In the genomic region with DNA sequence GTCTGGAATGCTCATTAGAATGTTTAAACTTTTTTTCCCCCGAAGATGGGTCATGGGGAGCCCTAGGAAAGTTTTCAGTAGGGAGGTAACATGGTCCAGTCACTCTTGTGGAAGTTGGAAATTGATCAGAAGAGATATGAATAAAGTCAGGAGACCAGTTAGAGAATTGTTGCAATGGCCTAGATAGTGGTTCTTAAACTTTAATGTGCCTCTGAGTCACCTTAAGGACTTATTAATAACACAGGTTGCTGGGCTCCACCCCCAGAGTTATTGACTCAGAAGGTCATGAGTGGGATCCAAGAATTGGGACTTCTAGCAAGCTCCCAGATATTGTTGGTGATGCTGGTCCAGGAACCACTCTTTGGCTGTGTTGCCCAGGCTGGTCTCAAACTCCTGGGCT, we compare ENCODE assay signal across 26 cellular contexts. TPM values are rescaled to one million over a fixed set of nuclear protein-coding genes. Genes with fewer than 3 reads are reported as not detected.
DNase-seq lines count a peak whose midpoint lies in the region; ATAC-seq and TF ChIP-seq lines count a peak whose summit lies in the region.
"Had no signal": no experiment of that assay in that cellular context is flagged by ENCODE, and none has a peak within 500 bp of the region (broad histone marks: within the 10 kb centered on the region; RNA-seq: fewer than 3 reads in every experiment).

No MANE protein-coding gene starts in this region.

- H2AFZ ChIP-seq in HCT116 (ENCODE audit: low read depth, low read length, poor library complexity, severe bottlenecking), result no peak overlapping the region
- H2AFZ ChIP-seq: neural progenitor cell had no signal

- H3K27me3 Mint-ChIP-seq in Caco-2 (ENCODE audit: insufficient read depth, unreplicated experiment), result no peaks in the 10 kb centered on the region
- H3K27me3 Mint-ChIP-seq: CD4-positive, alpha-beta T cell; central memory CD8-positive, alpha-beta T cell had no signal

- peaks cover 10% of the 10 kb centered on the region for H3K36me3 Mint-ChIP-seq in Caco-2 (ENCODE audit: insufficient read depth, unreplicated experiment)
- H3K36me3 Mint-ChIP-seq: type B pancreatic cell had no signal

- H3K36me3 ChIP-seq in Caco-2 (ENCODE audit: control insufficient read depth, insufficient read depth, low read length) (no peaks in the 10 kb centered on the region), HCT116 (ENCODE audit: control insufficient read depth in 1 of 2, insufficient read depth in 2 of 2, low read length in 2 of 2) (peaks cover 0 to under 1% of the 10 kb centered on the region in 2 experiments; a peak in 1 of 4 replicates), colonic mucosa (no peaks in the 10 kb centered on the region)
- H3K36me3 ChIP-seq: neural progenitor cell had no signal

- H3K4me1 ChIP-seq in Caco-2 (peaks cover 13% of the 10 kb centered on the region), HCT116 (ENCODE audit: control insufficient read depth in 1 of 2, insufficient read depth in 2 of 2, low read length in 2 of 2) (peaks cover 14 to 35% of the 10 kb centered on the region in 2 experiments; a peak in 3 of 4 replicates), colonic mucosa (peaks cover 4% of the 10 kb centered on the region)

- H3K27me3 ChIP-seq in Caco-2 (replicated peaks; ENCODE audit: control insufficient read depth, insufficient read depth, low read length) (no peaks in the 10 kb centered on the region), HCT116 (ENCODE audit: insufficient read depth, low read length) (no peaks in the 10 kb centered on the region), colonic mucosa (peaks cover 28% of the 10 kb centered on the region)

- H3K27ac ChIP-seq in HCT116 (ENCODE audit: low read depth, low read length) (no peak overlapping the region), colonic mucosa (no peak overlapping the region)
- H3K27ac ChIP-seq: neural progenitor cell, psoas muscle had no signal

- H4K20me1 ChIP-seq in HCT116 (ENCODE audit: insufficient read depth), result no peaks in the 10 kb centered on the region

- ATAC-seq in HCT116, result no peak
- no peak for ATAC-seq in GM21825 (IDR thresholded peaks at IDR 0.05; ENCODE audit: unreplicated experiment)
- ATAC-seq: esophagus mucosa, left ventricle myocardium superior, psoas muscle had no signal

- peaks cover 8% of the 10 kb centered on the region for H3K4me1 Mint-ChIP-seq in Caco-2 (ENCODE audit: low read depth, unreplicated experiment)

- H3K9me3 ChIP-seq in Caco-2 (no peaks in the 10 kb centered on the region), HCT116 (ENCODE audit: control insufficient read depth in 1 of 2, insufficient read depth in 1 of 2, low read depth in 1 of 2, low read length in 2 of 2) (no peaks in the 10 kb centered on the region), colonic mucosa (no peaks in the 10 kb centered on the region)
- H3K9me3 ChIP-seq: psoas muscle had no signal

- no peaks in the 10 kb centered on the region for H3K9me3 Mint-ChIP-seq in Caco-2 (ENCODE audit: unreplicated experiment)
- H3K9me3 Mint-ChIP-seq: CD4-positive, alpha-beta T cell; central memory CD8-positive, alpha-beta T cell; neural progenitor cell; stimulated activated naive CD8-positive, alpha-beta T cell treated with anti-CD3 and anti-CD28 coated beads, Interleukin-15, Interleukin-2, amounts not matched to agents 100 ng/mL and 50 ng/mL, for 24 hours; type B pancreatic cell had no signal

- H3K79me2 ChIP-seq in HCT116 (ENCODE audit: insufficient read depth, low read length), result no peaks in the 10 kb centered on the region

- no peaks in the 10 kb centered on the region for H3K9me2 ChIP-seq in HCT116 (ENCODE audit: insufficient read depth)

- DNase-seq in Caco-2 (no peak), HCT116 (ENCODE audit: low read depth, low spot score) (no peak), amniotic epithelial cell (ENCODE audit: low read depth) (peak; percentile 59), islet precursor cell (peak; percentile 46), activated gamma-delta T cell (lab: John Stamatoyannopoulos, UW) (no peak), DMS153 (lab: John Stamatoyannopoulos, UW) (no peak), colonic mucosa (no peak)
- DNase-seq: activated CD4-positive, alpha-beta T cell treated with anti-CD3 and anti-CD28 coated beads for 48 hours; CD4-positive, alpha-beta T cell; DMS53; H7; Karpas-422; left ventricle myocardium superior; NCI-H1105; NCI-H2081 treated with DMSO at 0.1 percent for 48 hours; NCI-H510A treated with DMSO at 0.1 percent for 48 hours; psoas muscle; stimulated activated CD4-positive, alpha-beta T cell treated with anti-CD3 and anti-CD28 coated beads, Interleukin-4, amount 100 ng/mL, for 1 hour; SW 1271 had no signal

- no peak overlapping the region for H3K4me3 Mint-ChIP-seq in Caco-2 (ENCODE audit: unreplicated experiment)
- H3K4me3 Mint-ChIP-seq: CD4-positive, alpha-beta T cell; central memory CD8-positive, alpha-beta T cell; neural progenitor cell; stimulated activated naive CD8-positive, alpha-beta T cell treated with anti-CD3 and anti-CD28 coated beads, Interleukin-15, Interleukin-2, amounts not matched to agents 100 ng/mL and 50 ng/mL, for 24 hours; type B pancreatic cell had no signal

- CTCF ChIA-PET in Caco-2 (lab: Charles Lee) (no interaction called here), HCT116 (lab: Charles Lee) (interaction anchor here (1.9 kb wide), 2 partner anchors 146 to 157 kb away, joined by 7 to 12 read pairs; no protein-coding TSS in a partner anchor)

- TF ChIP-seq POLR2A in HCT116 (IDR thresholded peaks at IDR 0.05; ENCODE audit: borderline replicate concordance, extremely low read depth, insufficient read depth, insufficient read length), result no peak

- RAD21 ChIA-PET in HCT116 (lab: Charles Lee; ENCODE audit: low non-redundant PET in 1 of 2, low total read pairs in 2 of 2, uncharacterized antibody in 2 of 2, unreplicated experiment in 2 of 2), result no interaction called here

- no peak overlapping the region for H3K4me3 ChIP-seq in Caco-2 (ENCODE audit: low read depth, low read length)
- H3K4me3 ChIP-seq in HCT116 (replicated peaks in 1 of 2; ENCODE audit: low read depth in 1 of 2, low read length in 2 of 2), result no peak overlapping the region
- H3K4me3 ChIP-seq in colonic mucosa, result no peak overlapping the region
- H3K4me3 ChIP-seq: neural progenitor cell, psoas muscle, smooth muscle cell had no signal

- no peak for TF ChIP-seq RAD21 in HCT116 (IDR thresholded peaks at IDR 0.05; ENCODE audit: low read depth)

- intact Hi-C loops in Caco-2 (cut with micrococcal nuclease; ENCODE audit: unreplicated experiment) (loop anchor here (1.0 kb wide), 3 partner anchors 145 to 204 kb away; a partner anchor contains a TSS), HCT116 (cut with micrococcal nuclease) (loop anchor here (1.0 to 5.0 kb wide), 3 partner anchors 72 to 204 kb away; a partner anchor contains a TSS), colonic mucosa (cut with DNase I) (loop anchor here (2.0 to 5.0 kb wide), 2 partner anchors 147 to 202 kb away; no protein-coding TSS in a partner anchor)

- POLR2A ChIA-PET in Caco-2 (lab: Charles Lee), result no interaction called here
- POLR2A ChIA-PET in HCT116 (lab: Charles Lee), result no interaction called here

- peak overlapping the region; percentile 79 for H3K27ac Mint-ChIP-seq in Caco-2 (ENCODE audit: unreplicated experiment)
- H3K27ac Mint-ChIP-seq: CD4-positive, alpha-beta T cell; neural progenitor cell; stimulated activated naive CD8-positive, alpha-beta T cell treated with anti-CD3 and anti-CD28 coated beads, Interleukin-15, Interleukin-2, amounts not matched to agents 100 ng/mL and 50 ng/mL, for 24 hours; type B pancreatic cell had no signal

- peak overlapping the region; percentile 22 for H3K4me2 ChIP-seq in HCT116 (ENCODE audit: low read length)
- H3K4me2 ChIP-seq: neural progenitor cell, smooth muscle cell had no signal

- TF ChIP-seq CTCF in Caco-2 (IDR thresholded peaks at IDR 0.05; ENCODE audit: insufficient read depth in 1 of 2, low read depth in 1 of 2, low read length in 1 of 2, severe bottlenecking in 1 of 2, unreplicated experiment in 1 of 2) (no peak), HCT116 (IDR thresholded peaks at IDR 0.05 in 2 of 3, conservative IDR thresholded peaks at IDR 0.05 in 1 of 3; ENCODE audit: borderline replicate concordance in 1 of 3, insufficient read depth in 1 of 3, low read depth in 2 of 3, low read length in 2 of 3) (no peak), colonic mucosa (IDR thresholded peaks at IDR 0.05) (no peak)

- no peak overlapping the region for H3K9ac ChIP-seq in HCT116 (ENCODE audit: low read length)
- no peak overlapping the region for H3K9ac ChIP-seq in colonic mucosa (ENCODE audit: low read depth in 2 of 2, low read length in 2 of 2)
- H3K9ac ChIP-seq: neural progenitor cell had no signal

- BruUV-seq in Caco-2 (replicated peaks; lab: Mats Ljungman, UMichigan), result no TSS peak
- no TSS peak for BruUV-seq in HCT116 (replicated peaks; lab: Mats Ljungman, UMichigan)

TF ChIP-seq in HCT116, 20 proteins besides CTCF, POLR2A, EP300 and RAD21 (continues in another document):
- no peak for TF ChIP-seq TCF7L2 (IDR thresholded peaks at IDR 0.05; ENCODE audit: borderline replicate concordance, extremely low read depth, insufficient read depth, insufficient read length)
- TF ChIP-seq JUND (IDR thresholded peaks at IDR 0.05), result no peak
- TF ChIP-seq EZH2phosphoT487 (IDR thresholded peaks at IDR 0.05; ENCODE audit: borderline replicate concordance), result no peak
- TF ChIP-seq POLR2AphosphoS5 (IDR thresholded peaks at IDR 0.05; ENCODE audit: low read depth, low read length), result no peak
- TF ChIP-seq EZH2 (IDR thresholded peaks at IDR 0.05), result no peak
- TF ChIP-seq FOSL1 (IDR thresholded peaks at IDR 0.05; ENCODE audit: low read depth), result no peak
- TF ChIP-seq CEBPB (IDR thresholded peaks at IDR 0.05; ENCODE audit: low read depth), result no peak
- no peak for TF ChIP-seq CBX3 (IDR thresholded peaks at IDR 0.05; ENCODE audit: low read depth)
- TF ChIP-seq, protein P1, sequence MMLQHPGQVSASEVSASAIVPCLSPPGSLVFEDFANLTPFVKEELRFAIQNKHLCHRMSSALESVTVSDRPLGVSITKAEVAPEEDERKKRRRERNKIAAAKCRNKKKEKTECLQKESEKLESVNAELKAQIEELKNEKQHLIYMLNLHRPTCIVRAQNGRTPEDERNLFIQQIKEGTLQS (IDR thresholded peaks at IDR 0.05), result no peak
- no peak for TF ChIP-seq ZFX (IDR thresholded peaks at IDR 0.05)

RNA-seq across cellular contexts. Expression of a gene that starts 3.2 kb away (rescaled TPM):
- total RNA-seq in Caco-2 (2022) (3.4 and 3.5 TPM in 2 replicates), HCT116 (2021; ENCODE audit: unreplicated experiment) (6.1 TPM), colonic mucosa (1 to 10 TPM in 1 of 2 donors, under 1 TPM in 1; 0.67 to 1.1 TPM)
- 3.5 and 4.0 TPM in 2 replicates for polyA plus RNA-seq in HCT116 (2012)
- total RNA-seq: psoas muscle had no signal

RNA-seq across cellular contexts. Expression of a gene that starts 12.4 kb away (rescaled TPM):
- total RNA-seq in Caco-2 (2022), result 12.8 and 14.1 TPM in 2 replicates
- total RNA-seq in HCT116 (2021; ENCODE audit: unreplicated experiment), result 24.5 TPM
- polyA plus RNA-seq in HCT116 (2012), result 14.5 and 15.2 TPM in 2 replicates
- 10 to 100 TPM in 1 of 2 donors, 1 to 10 TPM in 1; 9.7 to 18.0 TPM for total RNA-seq in colonic mucosa

RNA-seq across cellular contexts. Expression of a gene that starts 12.8 kb away (rescaled TPM):
- total RNA-seq in Caco-2 (2022), result 39.9 and 40.2 TPM in 2 replicates
- 35.6 TPM for total RNA-seq in HCT116 (2021; ENCODE audit: unreplicated experiment)
- polyA plus RNA-seq in HCT116 (2012), result 25.7 and 28.7 TPM in 2 replicates
- 10 to 100 TPM; 53.2 to 66.0 TPM for total RNA-seq in colonic mucosa

Comparison
In these comparisons a context has a peak if more than half of its experiments do, and no peak if none do; other contexts are left out.
1. DNase-seq: peak in amniotic epithelial cell (single experiment) and islet precursor cell (single experiment); none in Caco-2 (0 of 2), HCT116 (single experiment), activated gamma-delta T cell (single experiment), DMS153 (single experiment) and colonic mucosa (single experiment).